24 cellular contexts compared by ENCODE assay signal in the genomic region with DNA sequence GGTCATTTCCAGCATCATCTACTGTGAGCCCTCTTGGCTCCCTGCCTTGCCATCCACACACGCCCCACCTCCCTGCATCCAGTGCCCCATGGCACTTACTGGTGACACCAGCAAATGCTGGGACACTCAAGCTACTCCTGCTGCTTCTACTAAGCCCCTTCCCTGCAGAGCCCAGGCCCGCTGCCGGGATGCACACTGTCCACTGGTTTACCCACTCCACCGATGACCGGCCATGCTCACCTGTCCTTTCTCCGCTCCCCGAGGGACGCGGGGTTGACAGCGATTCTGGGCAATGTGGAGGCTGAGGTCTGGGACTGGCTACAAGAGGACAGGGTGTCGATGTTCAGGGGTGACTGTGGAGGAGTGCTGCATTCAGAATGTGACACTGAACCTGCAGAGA.
DNase-seq lines count a peak whose midpoint lies in the region; ATAC-seq, FAIRE-seq and TF ChIP-seq lines count a peak whose summit lies in the region.
"Had no signal": no experiment of that assay in that cellular context is flagged by ENCODE, and none has a peak within 500 bp of the region (broad histone marks: within the 10 kb centered on the region; RNA-seq: fewer than 3 reads in every experiment).

No MANE protein-coding gene starts in this region.

- no peaks in the 10 kb centered on the region for H3K79me2 ChIP-seq in osteoblast (ENCODE audit: insufficient read depth, low read length)

- H3K9ac ChIP-seq in kidney (ENCODE audit: low read length in 2 of 2), result no peak overlapping the region
- H3K9ac ChIP-seq: BLaER1 treated with 17β-estradiol and CSF1 and Interleukin-3, amounts not matched to agents 10 nM and 100 nM had no signal

- no peak for FAIRE-seq in kidney (lab: Jason Lieb, UNC)
- FAIRE-seq: A204.1, D721Med, GM12891, H54 had no signal

- H3K4me1 ChIP-seq in right atrium auricular region (no peaks in the 10 kb centered on the region), kidney (ENCODE audit: control insufficient read depth in 1 of 2, insufficient read depth in 1 of 2, low read depth in 1 of 2, low read length in 2 of 2) (no peaks in the 10 kb centered on the region), osteoblast (ENCODE audit: insufficient read depth, low read length) (no peaks in the 10 kb centered on the region)
- H3K4me1 ChIP-seq in effector memory CD4-positive, alpha-beta T cell (ENCODE audit: control insufficient read depth, insufficient read depth, low read length, poor library complexity, severe bottlenecking), result no peaks in the 10 kb centered on the region

- H3K36me3 ChIP-seq in right atrium auricular region, result peaks cover 76% of the 10 kb centered on the region
- peaks cover 33 to 65% of the 10 kb centered on the region in 2 donors for H3K36me3 ChIP-seq in kidney (ENCODE audit: control insufficient read depth in 1 of 2, insufficient read depth in 2 of 2, low read length in 2 of 2)
- H3K36me3 ChIP-seq in osteoblast (ENCODE audit: insufficient read depth, low read length), result peaks cover 56% of the 10 kb centered on the region
- no peaks in the 10 kb centered on the region for H3K36me3 ChIP-seq in effector memory CD4-positive, alpha-beta T cell (ENCODE audit: control insufficient read depth, insufficient read depth, low read length)

- H3K27ac ChIP-seq in right atrium auricular region (no peak overlapping the region), kidney (ENCODE audit: low read depth in 2 of 2, low read length in 2 of 2) (no peak overlapping the region), osteoblast (ENCODE audit: low read depth, low read length) (no peak overlapping the region)
- H3K27ac ChIP-seq in effector memory CD4-positive, alpha-beta T cell (ENCODE audit: insufficient read depth, low read length, poor library complexity, severe bottlenecking), result no peak overlapping the region
- H3K27ac ChIP-seq: 22Rv1; BLaER1 treated with 17β-estradiol and CSF1 and Interleukin-3, amounts not matched to agents 10 nM and 100 nM had no signal

- intact Hi-C loops in Right ventricle myocardium inferior (cut with DNase I), result no loop called here
- intact Hi-C loops in kidney (cut with DNase I), result no loop called here

- no peaks in the 10 kb centered on the region for H4K20me1 ChIP-seq in osteoblast (ENCODE audit: insufficient read depth, low read length)

- no peak overlapping the region for H3K4me2 ChIP-seq in osteoblast (ENCODE audit: insufficient read depth, low read length)

- ATAC-seq in Right ventricle myocardium inferior, result no peak
- no peak for ATAC-seq in stimulated activated naive CD8-positive, alpha-beta T cell treated with anti-CD3 and anti-CD28 coated beads, Interleukin-15, Interleukin-2, amounts not matched to agents 100 U/mL and 50 U/mL, for 24 hours

- no peak overlapping the region for H2AFZ ChIP-seq in osteoblast (ENCODE audit: low read length)

- TF ChIP-seq CTCF in right atrium auricular region (IDR thresholded peaks at IDR 0.05) (no peak), kidney (IDR thresholded peaks at IDR 0.05; ENCODE audit: borderline replicate concordance, extremely low read depth, insufficient read depth) (no peak), osteoblast (IDR thresholded peaks at IDR 0.05; ENCODE audit: extremely low read depth, low read depth, low read length) (no peak)

- H3K4me3 ChIP-seq in right atrium auricular region (no peak overlapping the region), kidney (ENCODE audit: low read length in 2 of 2) (no peak overlapping the region), osteoblast (ENCODE audit: insufficient read depth, low read length) (no peak overlapping the region)
- H3K4me3 ChIP-seq in effector memory CD4-positive, alpha-beta T cell (ENCODE audit: insufficient read depth, low read depth, low read length, poor library complexity, severe bottlenecking), result no peak overlapping the region
- H3K4me3 ChIP-seq: BLaER1 treated with 17β-estradiol and CSF1 and Interleukin-3, amounts not matched to agents 10 nM and 100 nM had no signal

- no peaks in the 10 kb centered on the region for H3K27me3 ChIP-seq in right atrium auricular region
- H3K27me3 ChIP-seq in osteoblast (ENCODE audit: insufficient read depth, low read length), result no peaks in the 10 kb centered on the region
- H3K27me3 ChIP-seq in effector memory CD4-positive, alpha-beta T cell (replicated peaks; ENCODE audit: control insufficient read depth, insufficient read depth, low read length, poor library complexity, severe bottlenecking), result no peaks in the 10 kb centered on the region
- H3K27me3 ChIP-seq: BE2C; BLaER1 treated with 17β-estradiol and CSF1 and Interleukin-3, amounts not matched to agents 10 nM and 100 nM had no signal

- DNase-seq in Right ventricle myocardium inferior (ENCODE audit: missing footprints), result peak; percentile 61
- no peak for DNase-seq in right atrium auricular region (ENCODE audit: low spot score)
- DNase-seq in kidney, result peak; percentile 54
- peak; percentile 80 for DNase-seq in osteoblast (ENCODE audit: insufficient read length, low spot score, missing footprints)
- DNase-seq in effector memory CD4-positive, alpha-beta T cell, result no peak
- DNase-seq in stimulated activated naive CD8-positive, alpha-beta T cell treated with anti-CD3 and anti-CD28 coated beads, Interleukin-15, Interleukin-2, amounts not matched to agents 100 U/mL and 50 U/mL, for 24 hours, result no peak
- DNase-seq in GM03348 (ENCODE audit: low spot score), result no peak
- no peak for DNase-seq in putamen (ENCODE audit: low spot score)
- DNase-seq: AML-193; CD4-positive, alpha-beta T cell; CD8-positive, alpha-beta memory T cell; DMS 273 treated with DMSO at 0.1 percent for 48 hours; DMS79; EL; GDM1; GOT3; HCEC 1CT had no signal

- H3K9me3 ChIP-seq in right atrium auricular region, result no peaks in the 10 kb centered on the region
- H3K9me3 ChIP-seq in kidney (ENCODE audit: control insufficient read depth in 1 of 2, low read length in 2 of 2), result no peaks in the 10 kb centered on the region
- H3K9me3 ChIP-seq in osteoblast (ENCODE audit: low read depth, low read length), result no peaks in the 10 kb centered on the region
- H3K9me3 ChIP-seq in effector memory CD4-positive, alpha-beta T cell (ENCODE audit: control insufficient read depth, low read length), result no peaks in the 10 kb centered on the region
- H3K9me3 ChIP-seq: BE2C; BLaER1 treated with 17β-estradiol and CSF1 and Interleukin-3, amounts not matched to agents 10 nM and 100 nM had no signal

Comparison
In these comparisons a context has a peak if more than half of its experiments do, and no peak if none do; other contexts are left out.
1. DNase-seq: peak in Right ventricle myocardium inferior (single experiment), kidney (single experiment) and osteoblast (single experiment); none in right atrium auricular region (single experiment), effector memory CD4-positive, alpha-beta T cell (0 of 3), stimulated activated naive CD8-positive, alpha-beta T cell treated with anti-CD3 and anti-CD28 coated beads, Interleukin-15, Interleukin-2, amounts not matched to agents 100 U/mL and 50 U/mL, for 24 hours (single experiment), GM03348 (single experiment) and putamen (single experiment).